In genomic region chr7:123747089-123747488, GRCh38 we compare ENCODE assay signal across 9 cellular contexts. TPM values are rescaled to one million over a fixed set of nuclear protein-coding genes. Genes with fewer than 3 reads are reported as not detected.
DNase-seq lines count a peak whose midpoint lies in the region; ATAC-seq and TF ChIP-seq lines count a peak whose summit lies in the region.
"Had no signal": no experiment of that assay in that cellular context is flagged by ENCODE, and none has a peak within 500 bp of the region (broad histone marks: within the 10 kb centered on the region; RNA-seq: fewer than 3 reads in every experiment).

No MANE protein-coding gene starts in this region.

- 4% methylated on average over 4 of the region's 4 CpGs for WGBS in suprapubic skin

- H3K4me3 ChIP-seq in suprapubic skin: peak overlapping the region; percentile 79

- peak overlapping the region; percentile 94 for H3K27ac Mint-ChIP-seq in activated CD4-positive, alpha-beta T cell treated with anti-CD3 and anti-CD28 coated beads for 36 hours
- peak overlapping the region; percentile 84 for H3K27ac Mint-ChIP-seq in activated CD4-positive, alpha-beta memory T cell treated with anti-CD3 and anti-CD28 coated beads for 36 hours
- H3K27ac Mint-ChIP-seq in immature natural killer cell: peak overlapping the region; percentile 19 to 92 (median 85)

- TF ChIP-seq CTCF in suprapubic skin (IDR thresholded peaks at IDR 0.05): no peak

- H3K4me1 Mint-ChIP-seq in activated CD4-positive, alpha-beta T cell treated with anti-CD3 and anti-CD28 coated beads for 36 hours: peaks cover 66% of the 10 kb centered on the region
- peaks cover 62% of the 10 kb centered on the region for H3K4me1 Mint-ChIP-seq in activated CD4-positive, alpha-beta memory T cell treated with anti-CD3 and anti-CD28 coated beads for 36 hours (ENCODE audit: low read depth)
- peaks cover 55 to 75% of the 10 kb centered on the region in 2 donors for H3K4me1 Mint-ChIP-seq in immature natural killer cell

- no peaks in the 10 kb centered on the region for H3K9me3 Mint-ChIP-seq in activated CD4-positive, alpha-beta T cell treated with anti-CD3 and anti-CD28 coated beads for 36 hours (ENCODE audit: low read depth)
- H3K9me3 Mint-ChIP-seq in activated CD4-positive, alpha-beta memory T cell treated with anti-CD3 and anti-CD28 coated beads for 36 hours: no peaks in the 10 kb centered on the region
- no peaks in the 10 kb centered on the region for H3K9me3 Mint-ChIP-seq in immature natural killer cell

- peaks cover 64% of the 10 kb centered on the region for H3K4me1 ChIP-seq in suprapubic skin

- no peaks in the 10 kb centered on the region for H3K36me3 ChIP-seq in suprapubic skin

- CTCF ChIA-PET in activated CD4-positive, alpha-beta T cell treated with anti-CD3 and anti-CD28 coated beads for 36 hours (lab: Charles Lee): interaction anchor here (0.6 kb wide), 1 partner anchor 57 kb away, joined by 3 read pairs; no protein-coding TSS in a partner anchor
- CTCF ChIA-PET in activated CD4-positive, alpha-beta memory T cell treated with anti-CD3 and anti-CD28 coated beads for 36 hours (lab: Charles Lee): no interaction called here

- no peaks in the 10 kb centered on the region for H3K27me3 Mint-ChIP-seq in activated CD4-positive, alpha-beta T cell treated with anti-CD3 and anti-CD28 coated beads for 36 hours
- H3K27me3 Mint-ChIP-seq in activated CD4-positive, alpha-beta memory T cell treated with anti-CD3 and anti-CD28 coated beads for 36 hours: no peaks in the 10 kb centered on the region
- peaks cover 2 to 15% (median 13%) of the 10 kb centered on the region in 3 donors for H3K27me3 Mint-ChIP-seq in immature natural killer cell (ENCODE audit: low read depth in 3 of 3)

- ATAC-seq in activated CD4-positive, alpha-beta T cell treated with anti-CD3 and anti-CD28 coated beads for 36 hours: peak; percentile 19
- no peak for ATAC-seq in HG02885 (IDR thresholded peaks at IDR 0.05; ENCODE audit: poor library complexity, unreplicated experiment)

- H3K4me3 Mint-ChIP-seq in activated CD4-positive, alpha-beta T cell treated with anti-CD3 and anti-CD28 coated beads for 36 hours: peak overlapping the region; percentile 95
- H3K4me3 Mint-ChIP-seq in activated CD4-positive, alpha-beta memory T cell treated with anti-CD3 and anti-CD28 coated beads for 36 hours: peak overlapping the region; percentile 91
- peak overlapping the region; percentile 90 to 97 (median 94) for H3K4me3 Mint-ChIP-seq in immature natural killer cell

- DNase-seq in activated CD4-positive, alpha-beta T cell treated with anti-CD3 and anti-CD28 coated beads for 36 hours: no peak
- DNase-seq in activated CD4-positive, alpha-beta T cell treated with anti-CD3 and anti-CD28 coated beads, Interleukin-2, amount 50 U/mL, for 4 hours: no peak
- no peak for DNase-seq in activated CD4-positive, alpha-beta memory T cell treated with anti-CD3 and anti-CD28 coated beads for 36 hours
- DNase-seq in immature natural killer cell (no peak), suprapubic skin (ENCODE audit: low spot score in 2 of 2) (no peak), hepatic stellate cell (ENCODE audit: low spot score) (no peak), ACHN (no peak)
- DNase-seq: T-helper 9 cell had no signal

- peaks cover 8% of the 10 kb centered on the region for H3K36me3 Mint-ChIP-seq in activated CD4-positive, alpha-beta T cell treated with anti-CD3 and anti-CD28 coated beads for 36 hours (ENCODE audit: low read depth)
- peaks cover 6% of the 10 kb centered on the region for H3K36me3 Mint-ChIP-seq in activated CD4-positive, alpha-beta memory T cell treated with anti-CD3 and anti-CD28 coated beads for 36 hours
- H3K36me3 Mint-ChIP-seq in immature natural killer cell: no peaks in the 10 kb centered on the region

- TF ChIP-seq EP300 in suprapubic skin (IDR thresholded peaks at IDR 0.05): no peak

- POLR2A ChIA-PET in activated CD4-positive, alpha-beta T cell treated with anti-CD3 and anti-CD28 coated beads for 36 hours (lab: Charles Lee): no interaction called here
- POLR2A ChIA-PET in activated CD4-positive, alpha-beta memory T cell treated with anti-CD3 and anti-CD28 coated beads for 36 hours (lab: Charles Lee): no interaction called here

- H3K27ac ChIP-seq in suprapubic skin: peak overlapping the region; percentile 98

- intact Hi-C loops in activated CD4-positive, alpha-beta T cell treated with anti-CD3 and anti-CD28 coated beads for 36 hours (cut with DNase I, micrococcal nuclease): loop anchor here in 1 of 2 experiments (1.0 kb wide), 2 partner anchors 77 to 190 kb away; partner anchors contain the start of gene NDUFA5
- intact Hi-C loops in activated CD4-positive, alpha-beta memory T cell treated with anti-CD3 and anti-CD28 coated beads for 36 hours (cut with micrococcal nuclease): loop anchor here (1.0 kb wide), 3 partner anchors 23 to 1182 kb away; partner anchors contain the start of gene POT1

- in situ Hi-C loops in ACHN (cut with HindIII; ENCODE audit: low pct_ligation_motif_present, low pct_unique_long_range_greater_than_20kb, low sequenced_read_pairs): no loop called here

- no peaks in the 10 kb centered on the region for H3K27me3 ChIP-seq in suprapubic skin

- no peak for TF ChIP-seq POLR2A in suprapubic skin (IDR thresholded peaks at IDR 0.05)

- no peaks in the 10 kb centered on the region for H3K9me3 ChIP-seq in suprapubic skin

RNA-seq across cellular contexts. Expression of gene WASL, which starts 1.7 kb away (rescaled TPM):
- 1 to 10 TPM; 5.5 TPM for total RNA-seq in activated CD4-positive, alpha-beta T cell treated with anti-CD3 and anti-CD28 coated beads for 36 hours
- 1 to 10 TPM; 5.1 to 5.9 TPM for total RNA-seq in activated CD4-positive, alpha-beta memory T cell treated with anti-CD3 and anti-CD28 coated beads for 36 hours
- polyA plus RNA-seq in immature natural killer cell: 1 to 10 TPM; 1.1 to 2.4 (median 1.7) TPM
- total RNA-seq in suprapubic skin: 10 to 100 TPM; 29.3 to 40.0 (median 29.7) TPM

Comparison
In these comparisons a context has a peak if more than half of its experiments do, and no peak if none do; other contexts are left out.
1. RNA of gene WASL, which starts 1.7 kb away (total RNA-seq): 29.3 to 40.0 TPM in suprapubic skin; 5.1 to 5.9 TPM in activated CD4-positive, alpha-beta memory T cell treated with anti-CD3 and anti-CD28 coated beads for 36 hours and 5.5 TPM in activated CD4-positive, alpha-beta T cell treated with anti-CD3 and anti-CD28 coated beads for 36 hours; every median in the first group is over 4 times any median in the second.
2. Peak in every context shown above with its lines, with median percentiles within 50 percentile points of each other: H3K27ac Mint-ChIP-seq and H3K4me3 Mint-ChIP-seq.